23 cellular contexts compared by ENCODE assay signal in the genomic region with DNA sequence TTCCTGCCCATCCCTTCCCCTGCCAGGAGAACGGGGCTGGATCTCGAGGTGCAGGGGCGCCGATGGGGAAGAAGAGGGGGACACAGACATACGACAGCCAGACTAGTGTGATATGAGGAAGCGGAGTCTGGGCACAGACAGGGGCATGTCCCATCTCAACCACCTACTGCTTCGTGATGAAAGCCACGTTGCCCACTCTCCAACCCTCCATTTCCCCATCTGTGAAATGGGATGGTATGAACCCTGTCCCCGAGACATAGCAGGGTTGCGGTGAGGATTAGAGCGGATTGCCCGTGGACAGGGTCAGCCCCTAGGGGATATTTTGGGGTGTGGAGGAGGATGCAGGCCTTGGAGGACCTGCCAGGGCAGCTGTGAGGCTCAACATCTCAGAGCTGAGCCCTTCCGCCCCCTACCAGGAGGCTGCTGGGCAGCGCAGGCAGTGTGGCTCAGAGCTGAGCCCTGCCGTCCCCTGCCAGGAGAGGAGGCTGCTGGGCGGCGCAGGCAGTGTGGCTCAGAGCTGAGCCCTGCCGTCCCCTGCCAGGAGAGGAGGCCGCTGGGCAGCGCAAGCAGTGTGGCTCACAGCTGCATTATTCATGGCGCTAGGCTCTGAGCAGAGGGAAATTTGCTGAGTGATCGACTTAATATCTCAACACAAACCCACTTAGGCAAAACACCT.
DNase-seq lines count a peak whose midpoint lies in the region; ATAC-seq, FAIRE-seq and TF ChIP-seq lines count a peak whose summit lies in the region.
"Had no signal": no experiment of that assay in that cellular context is flagged by ENCODE, and none has a peak within 500 bp of the region (broad histone marks: within the 10 kb centered on the region; RNA-seq: fewer than 3 reads in every experiment).

No MANE protein-coding gene starts in this region.

- no peak overlapping the region for H2BK15ac ChIP-seq in mesendoderm (replicated peaks; ENCODE audit: low read depth)

- H3K4me2 ChIP-seq in mesendoderm (ENCODE audit: low read length): no peak overlapping the region
- H3K4me2 ChIP-seq: BLaER1 had no signal

- POLR2A ChIA-PET in Panc1 (lab: Charles Lee): no interaction called here
- POLR2A ChIA-PET in activated CD4-positive, alpha-beta memory T cell treated with anti-CD3 and anti-CD28 coated beads, Interleukin-2, amount 10 ng/mL, durations not matched to agents 7 days and 5 days (lab: Charles Lee): no interaction called here

- H3K9ac ChIP-seq in mesendoderm (ENCODE audit: low read length): no peak overlapping the region
- H3K9ac ChIP-seq: BLaER1 had no signal

- peak; percentile 28; the same call in 1 of the 2 replicates for ATAC-seq in Panc1

- H3K4me1 Mint-ChIP-seq in activated CD4-positive, alpha-beta memory T cell treated with anti-CD3 and anti-CD28 coated beads, Interleukin-2, amount 10 ng/mL, durations not matched to agents 7 days and 5 days: no peaks in the 10 kb centered on the region
- H3K4me1 Mint-ChIP-seq: activated CD4-positive, alpha-beta T cell treated with anti-CD3 and anti-CD28 coated beads, Interleukin-2, amount 10 ng/mL, durations not matched to agents 24 days and 14 days; nephron had no signal

- H3K36me3 ChIP-seq in Panc1 (ENCODE audit: control insufficient read depth, insufficient read depth, low read length): no peaks in the 10 kb centered on the region
- no peaks in the 10 kb centered on the region for H3K36me3 ChIP-seq in mesendoderm (ENCODE audit: control insufficient read depth, insufficient read depth, low read length)
- H3K36me3 ChIP-seq: BLaER1, transverse colon had no signal

- no peak overlapping the region for H3K27ac Mint-ChIP-seq in activated CD4-positive, alpha-beta memory T cell treated with anti-CD3 and anti-CD28 coated beads, Interleukin-2, amount 10 ng/mL, durations not matched to agents 7 days and 5 days
- H3K27ac Mint-ChIP-seq: activated CD4-positive, alpha-beta T cell treated with anti-CD3 and anti-CD28 coated beads, Interleukin-2, amount 10 ng/mL, durations not matched to agents 24 days and 14 days; nephron; progenitor cell of endocrine pancreas; stimulated activated naive CD8-positive, alpha-beta T cell treated with anti-CD3 and anti-CD28 coated beads, Interleukin-15, Interleukin-2, amounts not matched to agents 100 ng/mL and 50 ng/mL, for 24 hours had no signal

- no peak overlapping the region for H2AK5ac ChIP-seq in mesendoderm (ENCODE audit: low read length)

- no peak overlapping the region for H4K8ac ChIP-seq in mesendoderm (ENCODE audit: low read depth, low read length)

- no peak overlapping the region for H3K18ac ChIP-seq in mesendoderm (ENCODE audit: low read length)

- no peaks in the 10 kb centered on the region for H3K27me3 ChIP-seq in Panc1 (ENCODE audit: control insufficient read depth, insufficient read depth, low read length)
- H3K27me3 ChIP-seq in mesendoderm (ENCODE audit: insufficient read depth, low read length, poor library complexity): no peaks in the 10 kb centered on the region
- H3K27me3 ChIP-seq: BLaER1, transverse colon had no signal

- no peaks in the 10 kb centered on the region for H3K27me3 Mint-ChIP-seq in activated CD4-positive, alpha-beta memory T cell treated with anti-CD3 and anti-CD28 coated beads, Interleukin-2, amount 10 ng/mL, durations not matched to agents 7 days and 5 days
- H3K27me3 Mint-ChIP-seq: activated CD4-positive, alpha-beta T cell treated with anti-CD3 and anti-CD28 coated beads, Interleukin-2, amount 10 ng/mL, durations not matched to agents 24 days and 14 days; stimulated activated naive CD8-positive, alpha-beta T cell treated with anti-CD3 and anti-CD28 coated beads, Interleukin-15, Interleukin-2, amounts not matched to agents 100 ng/mL and 50 ng/mL, for 24 hours had no signal

- no peak overlapping the region for H3K4ac ChIP-seq in mesendoderm (ENCODE audit: low read depth, low read length)

- H3K4me3 ChIP-seq in Panc1 (ENCODE audit: low read depth in 2 of 2, low read length in 2 of 2): no peak overlapping the region
- no peak overlapping the region for H3K4me3 ChIP-seq in mesendoderm (ENCODE audit: low read length)
- H3K4me3 ChIP-seq: BLaER1, skin epidermis, transverse colon had no signal

- H3K4me1 ChIP-seq in Panc1 (ENCODE audit: control insufficient read depth, insufficient read depth, low read length) (no peaks in the 10 kb centered on the region), mesendoderm (ENCODE audit: control insufficient read depth, low read depth, low read length) (no peaks in the 10 kb centered on the region)
- H3K4me1 ChIP-seq: transverse colon had no signal

- in situ Hi-C loops in Panc1 (cut with HindIII; ENCODE audit: low pct_unique_long_range_greater_than_20kb, low sequenced_read_pairs): no loop called here

- H2BK5ac ChIP-seq in mesendoderm (ENCODE audit: low read length): no peak overlapping the region

- no peak overlapping the region for H3K4me3 Mint-ChIP-seq in activated CD4-positive, alpha-beta memory T cell treated with anti-CD3 and anti-CD28 coated beads, Interleukin-2, amount 10 ng/mL, durations not matched to agents 7 days and 5 days
- H3K4me3 Mint-ChIP-seq: activated CD4-positive, alpha-beta T cell treated with anti-CD3 and anti-CD28 coated beads, Interleukin-2, amount 10 ng/mL, durations not matched to agents 24 days and 14 days; nephron; stimulated activated naive CD8-positive, alpha-beta T cell treated with anti-CD3 and anti-CD28 coated beads, Interleukin-15, Interleukin-2, amounts not matched to agents 100 ng/mL and 50 ng/mL, for 24 hours had no signal

- BruUV-seq in Panc1 (replicated peaks; lab: Mats Ljungman, UMichigan): no TSS peak

- peaks cover 4% of the 10 kb centered on the region for H3K79me2 ChIP-seq in mesendoderm (ENCODE audit: control insufficient read depth, insufficient read depth, low read length)

- H3K56ac ChIP-seq in mesendoderm (ENCODE audit: low read length): no peak overlapping the region

- no peak overlapping the region for H2BK120ac ChIP-seq in mesendoderm (ENCODE audit: low read depth, low read length)

- TF ChIP-seq CTCF in D721Med (IDR thresholded peaks at IDR 0.05; ENCODE audit: insufficient read depth, missing control alignments) (peak; percentile 8), Panc1 (IDR thresholded peaks at IDR 0.05) (no peak)

- H3K9me3 Mint-ChIP-seq in activated CD4-positive, alpha-beta memory T cell treated with anti-CD3 and anti-CD28 coated beads, Interleukin-2, amount 10 ng/mL, durations not matched to agents 7 days and 5 days: no peaks in the 10 kb centered on the region
- H3K9me3 Mint-ChIP-seq: activated CD4-positive, alpha-beta T cell treated with anti-CD3 and anti-CD28 coated beads, Interleukin-2, amount 10 ng/mL, durations not matched to agents 24 days and 14 days; nephron; stimulated activated naive CD8-positive, alpha-beta T cell treated with anti-CD3 and anti-CD28 coated beads, Interleukin-15, Interleukin-2, amounts not matched to agents 100 ng/mL and 50 ng/mL, for 24 hours had no signal

- CTCF ChIA-PET in Panc1 (lab: Charles Lee): no interaction called here
- CTCF ChIA-PET in activated CD4-positive, alpha-beta memory T cell treated with anti-CD3 and anti-CD28 coated beads, Interleukin-2, amount 10 ng/mL, durations not matched to agents 7 days and 5 days (lab: Charles Lee): no interaction called here

- H4K5ac ChIP-seq in mesendoderm (ENCODE audit: low read length): no peak overlapping the region

- H3K27ac ChIP-seq in Panc1 (ENCODE audit: low read length) (no peak overlapping the region), mesendoderm (ENCODE audit: low read depth, low read length) (no peak overlapping the region)
- H3K27ac ChIP-seq: BLaER1, epithelial cell of prostate, skin epidermis, transverse colon had no signal

- intact Hi-C loops in Panc1 (cut with micrococcal nuclease; ENCODE audit: unreplicated experiment): no loop called here

- no peak overlapping the region for H3K23ac ChIP-seq in mesendoderm (ENCODE audit: low read length)

- no CpG with 5 or more reads among the region's 22 CpGs for WGBS in mesendoderm (ENCODE audit: extremely low coverage, insufficient coverage, low lambda C conversion rate)

- DNase-seq in DMS153 (lab: John Stamatoyannopoulos, UW) (peak; percentile 62), DMS153 treated with DMSO at 0.1 percent for 48 hours (lab: John Stamatoyannopoulos, UW; ENCODE audit: unreplicated experiment) (no peak), D721Med (ENCODE audit: insufficient read length, low spot score) (no peak), Panc1 (ENCODE audit: low read depth, low spot score) (no peak), mesendoderm (peak; percentile 60), NCI-H345 (lab: John Stamatoyannopoulos, UW) (no peak), foreskin melanocyte (no peak)
- no peak for DNase-seq in activated CD4-positive, alpha-beta memory T cell treated with anti-CD3 and anti-CD28 coated beads, Interleukin-2, amount 10 ng/mL, durations not matched to agents 7 days and 5 days
- DNase-seq: activated CD4-positive, alpha-beta T cell treated with anti-CD3 and anti-CD28 coated beads, Interleukin-2, amount 10 ng/mL, durations not matched to agents 24 days and 14 days; activated CD8-positive, alpha-beta memory T cell treated with anti-CD3 and anti-CD28 coated beads, Interleukin-2, amount 50 U/mL, for 48 hours; activated effector memory CD4-positive, alpha-beta T cell treated with Interleukin-2 at 50 U/mL for 16 hours; foreskin fibroblast; hypothalamus; KG1; NCI-H2081 treated with DMSO at 0.1 percent for 48 hours; transverse colon had no signal

- no peak for FAIRE-seq in D721Med (lab: Jason Lieb, UNC)
- FAIRE-seq: A204.1 had no signal

- no peaks in the 10 kb centered on the region for H3K9me3 ChIP-seq in Panc1 (ENCODE audit: control insufficient read depth, insufficient read depth, low read depth, low read length)
- H3K9me3 ChIP-seq: BLaER1, transverse colon had no signal

- peaks cover 3% of the 10 kb centered on the region for H3K79me1 ChIP-seq in mesendoderm (ENCODE audit: low read length)

- H3K36me3 Mint-ChIP-seq in activated CD4-positive, alpha-beta memory T cell treated with anti-CD3 and anti-CD28 coated beads, Interleukin-2, amount 10 ng/mL, durations not matched to agents 7 days and 5 days (ENCODE audit: low read depth): no peaks in the 10 kb centered on the region

Comparison
In these comparisons a context has a peak if more than half of its experiments do, and no peak if none do; other contexts are left out.
1. DNase-seq: peak in DMS153 (single experiment) and mesendoderm (single experiment); none in DMS153 treated with DMSO at 0.1 percent for 48 hours (single experiment), D721Med (single experiment), Panc1 (single experiment), activated CD4-positive, alpha-beta memory T cell treated with anti-CD3 and anti-CD28 coated beads, Interleukin-2, amount 10 ng/mL, durations not matched to agents 7 days and 5 days (single experiment), NCI-H345 (single experiment) and foreskin melanocyte (single experiment).